Comparison of ENCODE assay signal across 19 cellular contexts in the genomic region with DNA sequence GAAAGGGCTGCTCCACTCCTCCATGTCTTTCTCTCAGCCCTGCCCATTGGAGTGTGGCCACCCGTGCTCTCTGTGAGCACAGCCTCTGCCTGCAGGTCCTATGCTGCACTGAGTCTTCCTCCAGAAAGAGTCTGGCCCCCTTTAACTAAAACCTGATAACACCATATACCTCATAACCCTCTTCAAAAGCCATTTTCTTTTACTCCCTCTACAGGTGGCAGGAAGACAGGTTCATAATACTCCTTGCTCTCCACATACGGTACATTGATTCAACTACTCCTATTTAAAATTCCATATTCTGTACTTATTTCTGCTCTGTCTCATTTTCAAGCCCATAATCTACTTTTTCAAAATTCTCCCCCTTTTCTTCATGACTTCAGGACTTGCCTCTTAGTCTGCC.
"Had no signal": no experiment of that assay in that cellular context is flagged by ENCODE, and none has a peak within 500 bp of the region (broad histone marks: within the 10 kb centered on the region; RNA-seq: fewer than 3 reads in every experiment).

No MANE protein-coding gene starts in this region.

- H3K4me1 Mint-ChIP-seq: naive thymus-derived CD4-positive, alpha-beta T cell had no signal

- H3K36me3 ChIP-seq: colonic mucosa, heart left ventricle, neutrophil, stomach, thoracic aorta, transverse colon had no signal

- H3K27ac ChIP-seq: colonic mucosa, heart left ventricle, neutrophil, stomach, thoracic aorta, transverse colon had no signal

- H3K4me3 ChIP-seq: colonic mucosa, heart left ventricle, stomach, thoracic aorta, transverse colon had no signal

- H3K4me3 Mint-ChIP-seq: naive thymus-derived CD4-positive, alpha-beta T cell had no signal

- DNase-seq: colonic mucosa; dermis blood vessel endothelial cell; erythroblast; foreskin melanocyte; heart left ventricle; hippocampal formation; kidney glomerular epithelial cell; mammary epithelial cell; naive thymus-derived CD4-positive, alpha-beta T cell; stimulated activated CD4-positive, alpha-beta T cell treated with anti-CD3 and anti-CD28 coated beads, Interleukin-2, amount 100 ng/mL, for 24 hours; stimulated activated CD4-positive, alpha-beta T cell treated with anti-CD3 and anti-CD28 coated beads, Interleukin-4, amount 100 ng/mL, for 4 hours; stimulated activated naive CD4-positive, alpha-beta T cell; stomach; substantia nigra; transverse colon had no signal

- H3K27me3 Mint-ChIP-seq: naive thymus-derived CD4-positive, alpha-beta T cell had no signal

- H3K9me3 ChIP-seq: colonic mucosa, heart left ventricle, neutrophil, stomach, thoracic aorta, transverse colon had no signal

- H3K27ac Mint-ChIP-seq: naive thymus-derived CD4-positive, alpha-beta T cell had no signal

- H3K9me3 Mint-ChIP-seq: naive thymus-derived CD4-positive, alpha-beta T cell had no signal

- ATAC-seq: heart left ventricle; left lobe of liver; naive thymus-derived CD4-positive, alpha-beta T cell; sciatic nerve had no signal

- H3K27me3 ChIP-seq: colonic mucosa, heart left ventricle, neutrophil, stomach, transverse colon had no signal

- H3K4me1 ChIP-seq: colonic mucosa, heart left ventricle, stomach, transverse colon had no signal
